ENCODE assay signal across 11 cellular contexts in the genomic region with DNA sequence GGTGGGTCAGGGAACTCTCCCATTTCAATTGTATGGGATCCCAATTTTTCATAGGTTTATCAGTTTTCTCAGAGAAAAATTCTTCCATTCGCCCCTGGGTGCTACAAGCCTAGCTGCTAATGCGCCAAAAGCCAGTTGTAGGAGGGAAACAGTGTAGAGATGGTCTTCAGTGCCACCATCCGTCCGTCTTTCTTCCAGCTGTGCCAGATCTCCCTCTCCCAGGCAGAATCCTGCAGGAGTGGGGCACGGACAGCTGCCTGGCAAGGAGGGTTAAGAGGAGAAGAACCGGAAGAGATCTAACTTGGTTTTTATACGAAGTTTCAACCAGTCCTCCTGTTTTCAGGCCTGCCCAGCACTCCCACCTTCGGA. TPM values are rescaled to one million over a fixed set of nuclear protein-coding genes. Genes with fewer than 3 reads are reported as not detected.
A peak's percentile ranks its signal among the peaks of the same experiment; 100 is the strongest.
DNase-seq lines count a peak whose midpoint lies in the region; ATAC-seq and TF ChIP-seq lines count a peak whose summit lies in the region.
"Had no signal": no experiment of that assay in that cellular context is flagged by ENCODE, and none has a peak within 500 bp of the region (broad histone marks: within the 10 kb centered on the region; RNA-seq: fewer than 3 reads in every experiment).

No MANE protein-coding gene starts in this region.

- peaks cover 45% of the 10 kb centered on the region for H3K4me1 Mint-ChIP-seq in T-helper 1 cell treated with Interleukin-12 subunit alpha and Interleukin-12 subunit beta and Interleukin-4 antibody, amounts not matched to agents 30 μg/mL and 1 μg/mL, for 36 hours (ENCODE audit: low read depth)

- H3K4me3 ChIP-seq in RWPE2 (ENCODE audit: severe bottlenecking), result no peak overlapping the region
- no peak overlapping the region for H3K4me3 ChIP-seq in hepatocyte
- H3K4me3 ChIP-seq in skeletal muscle satellite cell (ENCODE audit: low read length), result peak overlapping the region; percentile 48
- H3K4me3 ChIP-seq in BE2C (ENCODE audit: low read depth, low read length), result no peak overlapping the region

- H4K20me1 ChIP-seq in hepatocyte (ENCODE audit: insufficient read depth, poor library complexity, severe bottlenecking), result no peaks in the 10 kb centered on the region

- H3K36me3 Mint-ChIP-seq in T-helper 1 cell treated with Interleukin-12 subunit alpha and Interleukin-12 subunit beta and Interleukin-4 antibody, amounts not matched to agents 30 μg/mL and 1 μg/mL, for 36 hours (ENCODE audit: low read depth), result peaks cover 44% of the 10 kb centered on the region

- no peak overlapping the region for H2AFZ ChIP-seq in hepatocyte

- H3K79me2 ChIP-seq in hepatocyte, result no peaks in the 10 kb centered on the region

- H3K4me3 Mint-ChIP-seq in T-helper 1 cell treated with Interleukin-12 subunit alpha and Interleukin-12 subunit beta and Interleukin-4 antibody, amounts not matched to agents 30 μg/mL and 1 μg/mL, for 36 hours, result no peak overlapping the region

- 80% methylated on average over 8 of the region's 8 CpGs for WGBS in hepatocyte (ENCODE audit: low lambda C conversion rate, missing lambda C conversion rate)

- TF ChIP-seq CTCF in RWPE2 (IDR thresholded peaks at IDR 0.05; ENCODE audit: poor library complexity, severe bottlenecking) (peak; percentile 38), hepatocyte (IDR thresholded peaks at IDR 0.05; ENCODE audit: poor library complexity) (no peak), BE2C (IDR thresholded peaks at IDR 0.05; ENCODE audit: low read depth, low read length) (no peak)

- ATAC-seq in RWPE2 (ENCODE audit: low read depth) (peak; percentile 75), GM21737 (IDR thresholded peaks at IDR 0.05; ENCODE audit: unreplicated experiment) (no peak), HG02642 (IDR thresholded peaks at IDR 0.05; ENCODE audit: poor library complexity, unreplicated experiment) (no peak)
- ATAC-seq: activated CD8-positive, alpha-beta memory T cell treated with anti-CD3 and anti-CD28 coated beads, Interleukin-2, amount 10 ng/mL, durations not matched to agents 7 days and 5 days had no signal

- no peak overlapping the region for H3K9ac ChIP-seq in skeletal muscle satellite cell (ENCODE audit: low read depth, low read length)

- DNase-seq in T-helper 1 cell, result no peak
- DNase-seq in RWPE2 (ENCODE audit: low spot score), result no peak
- DNase-seq in hepatocyte (ENCODE audit: low spot score), result no peak
- no peak for DNase-seq in BE2C
- DNase-seq: activated CD8-positive, alpha-beta memory T cell treated with anti-CD3 and anti-CD28 coated beads, Interleukin-2, amount 10 ng/mL, durations not matched to agents 7 days and 5 days; NK-92 treated with Interleukin-12 subunit alpha and Interleukin-12 subunit beta, amount 100 ng/mL, for 24 hours had no signal

- peaks cover 2% of the 10 kb centered on the region for H3K4me1 ChIP-seq in RWPE2 (ENCODE audit: insufficient read depth, poor library complexity, severe bottlenecking)
- no peaks in the 10 kb centered on the region for H3K4me1 ChIP-seq in hepatocyte (ENCODE audit: insufficient read depth)
- peaks cover 4% of the 10 kb centered on the region for H3K4me1 ChIP-seq in skeletal muscle satellite cell (ENCODE audit: control insufficient read depth, insufficient read depth, low read length)
- H3K4me1 ChIP-seq in BE2C, result no peaks in the 10 kb centered on the region

- H3K9me3 ChIP-seq in RWPE2 (ENCODE audit: severe bottlenecking) (no peaks in the 10 kb centered on the region), hepatocyte (ENCODE audit: low read depth) (no peaks in the 10 kb centered on the region), skeletal muscle satellite cell (replicated peaks; ENCODE audit: low read length) (no peaks in the 10 kb centered on the region), BE2C (no peaks in the 10 kb centered on the region)

- no peaks in the 10 kb centered on the region for H3K36me3 ChIP-seq in RWPE2 (ENCODE audit: low read depth)
- no peaks in the 10 kb centered on the region for H3K36me3 ChIP-seq in hepatocyte (replicated peaks; ENCODE audit: insufficient read depth, low read depth)
- H3K36me3 ChIP-seq in skeletal muscle satellite cell (ENCODE audit: insufficient read depth, low read length), result no peaks in the 10 kb centered on the region
- no peaks in the 10 kb centered on the region for H3K36me3 ChIP-seq in BE2C

- no peak overlapping the region for H3K27ac ChIP-seq in RWPE2 (ENCODE audit: poor library complexity, severe bottlenecking)
- peak overlapping the region; percentile 9 for H3K27ac ChIP-seq in hepatocyte
- H3K27ac ChIP-seq: epithelial cell of prostate had no signal

- no peaks in the 10 kb centered on the region for H3K9me2 ChIP-seq in hepatocyte (replicated peaks; ENCODE audit: insufficient read depth)

- H3K4me2 ChIP-seq in hepatocyte (no peak overlapping the region), skeletal muscle satellite cell (ENCODE audit: low read length) (peak overlapping the region; percentile 78)

- no peaks in the 10 kb centered on the region for H3K9me3 Mint-ChIP-seq in T-helper 1 cell treated with Interleukin-12 subunit alpha and Interleukin-12 subunit beta and Interleukin-4 antibody, amounts not matched to agents 30 μg/mL and 1 μg/mL, for 36 hours

- no peaks in the 10 kb centered on the region for H3K27me3 ChIP-seq in RWPE2 (ENCODE audit: insufficient read depth, poor library complexity, severe bottlenecking)
- H3K27me3 ChIP-seq in hepatocyte, result no peaks in the 10 kb centered on the region
- H3K27me3 ChIP-seq in skeletal muscle satellite cell (ENCODE audit: control insufficient read depth, insufficient read depth, low read length), result peaks cover 3% of the 10 kb centered on the region
- H3K27me3 ChIP-seq in BE2C, result no peaks in the 10 kb centered on the region

- peak overlapping the region; percentile 61 for H3K27ac Mint-ChIP-seq in T-helper 1 cell treated with Interleukin-12 subunit alpha and Interleukin-12 subunit beta and Interleukin-4 antibody, amounts not matched to agents 30 μg/mL and 1 μg/mL, for 36 hours

- no peaks in the 10 kb centered on the region for H3K27me3 Mint-ChIP-seq in T-helper 1 cell treated with Interleukin-12 subunit alpha and Interleukin-12 subunit beta and Interleukin-4 antibody, amounts not matched to agents 30 μg/mL and 1 μg/mL, for 36 hours (ENCODE audit: low read depth)
- H3K27me3 Mint-ChIP-seq: activated CD8-positive, alpha-beta memory T cell treated with anti-CD3 and anti-CD28 coated beads, Interleukin-2, amount 10 ng/mL, durations not matched to agents 7 days and 5 days had no signal

RNA-seq across cellular contexts. Expression of a gene that starts 38.9 kb away (rescaled TPM):
- 62.2 and 67.5 TPM in 2 replicates for total RNA-seq in hepatocyte
- polyA plus RNA-seq in hepatocyte, result 24.4 and 26.6 TPM in 2 replicates
- 60.9 and 81.1 TPM in 2 replicates for total RNA-seq in skeletal muscle satellite cell (2012; rRNA removed)
- 7.2 TPM for polyA plus RNA-seq in BE2C (2012; ENCODE audit: insufficient read depth, insufficient read length, low read depth)
